In the genomic region with DNA sequence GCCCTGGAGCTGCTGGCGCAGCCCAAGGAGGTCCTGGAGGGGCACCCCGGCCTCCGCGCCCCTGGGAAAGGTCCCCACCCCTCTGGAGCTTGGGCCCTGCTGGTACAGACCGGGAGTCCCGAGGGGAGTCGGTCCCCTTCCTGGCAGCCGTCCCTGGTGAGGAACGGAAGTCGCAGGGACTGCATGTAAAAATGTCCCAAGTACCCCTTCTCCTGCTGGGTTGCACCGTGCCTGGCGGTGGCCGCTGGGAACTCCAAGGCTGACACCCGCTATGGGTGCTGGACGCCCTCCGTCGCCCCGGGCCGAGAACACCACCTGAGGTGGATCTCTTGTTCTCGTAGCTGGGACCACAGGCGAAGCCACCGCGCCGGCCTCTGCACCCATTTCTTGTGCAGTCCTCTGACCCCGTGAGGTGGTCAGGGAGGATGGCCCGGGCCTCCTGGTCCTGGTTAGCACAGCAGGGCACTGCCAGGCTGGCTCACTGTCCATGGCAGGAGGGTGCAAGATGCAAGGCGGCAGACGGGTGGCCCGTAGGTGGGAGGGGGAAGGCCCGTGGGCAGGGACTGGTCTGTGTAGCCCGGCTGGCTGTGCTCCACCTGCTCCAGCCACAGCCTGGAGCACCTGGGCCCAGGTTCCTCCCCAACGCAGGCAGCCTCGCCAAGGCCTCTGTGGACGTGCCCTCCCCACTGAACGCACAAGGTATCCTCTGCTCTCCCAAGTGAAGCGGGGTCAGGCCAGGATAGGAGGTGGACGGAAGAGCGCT, we compare ENCODE assay signal across 23 cellular contexts.
"Had no signal": no experiment of that assay in that cellular context is flagged by ENCODE, and none has a peak within 500 bp of the region (broad histone marks: within the 10 kb centered on the region; RNA-seq: fewer than 3 reads in every experiment).

No MANE protein-coding gene starts in this region.

- H3K27ac ChIP-seq: breast epithelium, epithelial cell of prostate, heart left ventricle, neutrophil, ovary, psoas muscle, right atrium auricular region, tibial nerve, VCaP had no signal

- ATAC-seq: activated CD8-positive, alpha-beta T cell treated with anti-CD3 and anti-CD28 coated beads, Interleukin-2, amount 10 ng/mL, durations not matched to agents 7 days and 5 days; heart left ventricle; left lobe of liver; psoas muscle; SK-N-SH treated with all-trans-retinoic acid at 6 μM for 48 hours; stimulated activated naive CD8-positive, alpha-beta T cell treated with anti-CD3 and anti-CD28 coated beads, Interleukin-15, Interleukin-2, amounts not matched to agents 100 U/mL and 50 U/mL, for 24 hours had no signal

- H3K27me3 ChIP-seq: breast epithelium, neutrophil, ovary, right atrium auricular region, tibial nerve had no signal

- H3K4me3 Mint-ChIP-seq: activated CD4-positive, alpha-beta T cell treated with anti-CD3 and anti-CD28 coated beads, Interleukin-2, amount 10 ng/mL, durations not matched to agents 7 days and 5 days; activated CD8-positive, alpha-beta T cell treated with anti-CD3 and anti-CD28 coated beads, Interleukin-2, amount 10 ng/mL, durations not matched to agents 7 days and 5 days; activated naive CD8-positive, alpha-beta T cell treated with anti-CD3 and anti-CD28 coated beads for 36 hours; activated T-helper 1 cell treated with anti-CD3 and anti-CD28 coated beads, Interleukin-12 subunit alpha, Interleukin-12 subunit beta, Interleukin-2, Interleukin-4 antibody, amounts not matched to agents 30 ng/mL and 10 ng/mL and 1 ng/mL, durations not matched to agents 14 hours and 24 hours and 36 hours; natural killer cell treated with Interleukin-12 subunit alpha and Interleukin-12 subunit beta and Interleukin-15 and Interleukin-18, amount 100 ng/mL, for 72 hours had no signal

- H3K36me3 Mint-ChIP-seq: activated naive CD8-positive, alpha-beta T cell treated with anti-CD3 and anti-CD28 coated beads for 36 hours; natural killer cell treated with Interleukin-12 subunit alpha and Interleukin-12 subunit beta and Interleukin-15 and Interleukin-18, amount 100 ng/mL, for 72 hours had no signal

- H3K4me1 Mint-ChIP-seq: activated CD4-positive, alpha-beta T cell treated with anti-CD3 and anti-CD28 coated beads, Interleukin-2, amount 10 ng/mL, durations not matched to agents 7 days and 5 days had no signal

- H3K27ac Mint-ChIP-seq: activated CD4-positive, alpha-beta T cell treated with anti-CD3 and anti-CD28 coated beads, Interleukin-2, amount 10 ng/mL, durations not matched to agents 7 days and 5 days; activated CD8-positive, alpha-beta T cell treated with anti-CD3 and anti-CD28 coated beads, Interleukin-2, amount 10 ng/mL, durations not matched to agents 7 days and 5 days; activated T-helper 1 cell treated with anti-CD3 and anti-CD28 coated beads, Interleukin-12 subunit alpha, Interleukin-12 subunit beta, Interleukin-2, Interleukin-4 antibody, amounts not matched to agents 30 ng/mL and 10 ng/mL and 1 ng/mL, durations not matched to agents 14 hours and 24 hours and 36 hours; natural killer cell treated with Interleukin-12 subunit alpha and Interleukin-12 subunit beta and Interleukin-15 and Interleukin-18, amount 100 ng/mL, for 72 hours had no signal

- H3K4me3 ChIP-seq: breast epithelium, heart left ventricle, ovary, psoas muscle, right atrium auricular region, tibial nerve had no signal

- H3K9me3 ChIP-seq: breast epithelium, heart left ventricle, neutrophil, ovary, psoas muscle, right atrium auricular region, tibial nerve had no signal

- H3K9me3 Mint-ChIP-seq: activated CD4-positive, alpha-beta T cell treated with anti-CD3 and anti-CD28 coated beads, Interleukin-2, amount 10 ng/mL, durations not matched to agents 7 days and 5 days; activated naive CD8-positive, alpha-beta T cell treated with anti-CD3 and anti-CD28 coated beads for 36 hours; activated T-helper 1 cell treated with anti-CD3 and anti-CD28 coated beads, Interleukin-12 subunit alpha, Interleukin-12 subunit beta, Interleukin-2, Interleukin-4 antibody, amounts not matched to agents 30 ng/mL and 10 ng/mL and 1 ng/mL, durations not matched to agents 14 hours and 24 hours and 36 hours; natural killer cell treated with Interleukin-12 subunit alpha and Interleukin-12 subunit beta and Interleukin-15 and Interleukin-18, amount 100 ng/mL, for 72 hours had no signal

- DNase-seq: activated CD4-positive, alpha-beta T cell treated with anti-CD3 and anti-CD28 coated beads, Interleukin-2, amount 10 ng/mL, durations not matched to agents 7 days and 5 days; activated CD4-positive, CD25-positive, alpha-beta regulatory T cell treated with anti-CD3 and anti-CD28 coated beads, Interleukin-2, amount 50 U/mL, for 72 hours; activated CD8-positive, alpha-beta T cell treated with anti-CD3 and anti-CD28 coated beads, Interleukin-2, amount 10 ng/mL, durations not matched to agents 7 days and 5 days; activated naive CD8-positive, alpha-beta T cell treated with anti-CD3 and anti-CD28 coated beads for 36 hours; cerebellar nuclear complex; heart left ventricle; midbrain; psoas muscle; stimulated activated CD4-positive, alpha-beta T cell treated with anti-CD3 and anti-CD28 coated beads, Interleukin-12 subunit alpha, Interleukin-12 subunit beta, amount 100 ng/mL, for 4 hours; stimulated activated CD4-positive, alpha-beta T cell treated with anti-CD3 and anti-CD28 coated beads, Interleukin-4, amount 100 ng/mL, for 4 hours; stimulated activated naive CD8-positive, alpha-beta T cell treated with anti-CD3 and anti-CD28 coated beads, Interleukin-15, Interleukin-2, amounts not matched to agents 100 U/mL and 50 U/mL, for 24 hours; substantia nigra had no signal

- H3K4me1 ChIP-seq: breast epithelium, heart left ventricle, psoas muscle, right atrium auricular region, tibial nerve had no signal

- H3K36me3 ChIP-seq: breast epithelium, heart left ventricle, neutrophil, ovary, right atrium auricular region, tibial nerve had no signal
